ENCODE assay signal across 27 cellular contexts in the genomic region with DNA sequence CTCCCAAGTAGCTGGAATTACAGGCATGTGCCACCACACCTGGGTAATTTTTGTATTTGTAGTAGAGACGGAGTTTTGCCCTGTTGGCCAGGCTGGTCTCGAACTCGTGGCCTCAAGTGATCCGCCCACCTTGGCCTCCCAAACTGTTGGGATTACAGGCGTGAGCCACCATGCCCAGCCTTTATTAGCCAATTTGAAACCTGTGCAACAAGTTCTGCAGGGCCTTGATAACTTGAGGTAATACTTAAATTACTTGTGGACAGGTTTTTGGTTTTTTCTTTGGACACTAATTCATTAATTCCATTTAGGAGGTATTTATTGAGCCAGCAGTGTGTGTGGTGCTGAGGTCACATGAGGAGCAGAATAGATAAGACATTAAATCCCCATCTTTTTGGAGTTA.
"Had no signal": no experiment of that assay in that cellular context is flagged by ENCODE, and none has a peak within 500 bp of the region (broad histone marks: within the 10 kb centered on the region; RNA-seq: fewer than 3 reads in every experiment).

No MANE protein-coding gene starts in this region.

- H3K27me3 Mint-ChIP-seq: activated CD4-positive, alpha-beta memory T cell treated with anti-CD3 and anti-CD28 coated beads for 36 hours; activated CD4-positive, alpha-beta T cell treated with anti-CD3 and anti-CD28 coated beads, Interleukin-2, amount 10 ng/mL, durations not matched to agents 7 days and 5 days; activated naive CD8-positive, alpha-beta T cell; activated T-helper 17 cell treated with anti-CD3 and anti-CD28 coated beads, Interleukin-2, amount 50 U/mL, for 72 hours; brain; T-cell had no signal

- H3K27ac Mint-ChIP-seq: activated CD4-positive, alpha-beta memory T cell treated with anti-CD3 and anti-CD28 coated beads for 36 hours; activated CD4-positive, alpha-beta T cell treated with anti-CD3 and anti-CD28 coated beads, Interleukin-2, amount 10 ng/mL, durations not matched to agents 7 days and 5 days; activated naive CD4-positive, alpha-beta T cell treated with anti-CD3 and anti-CD28 coated beads for 36 hours had no signal

- H3K9me3 ChIP-seq: MG63 had no signal

- H3K36me3 Mint-ChIP-seq: activated CD4-positive, alpha-beta memory T cell treated with anti-CD3 and anti-CD28 coated beads for 36 hours; activated naive CD8-positive, alpha-beta T cell had no signal

- H3K36me3 ChIP-seq: cardiac muscle cell had no signal

- H3K4me3 Mint-ChIP-seq: activated CD4-positive, alpha-beta memory T cell treated with anti-CD3 and anti-CD28 coated beads for 36 hours; activated CD4-positive, alpha-beta T cell treated with anti-CD3 and anti-CD28 coated beads, Interleukin-2, amount 10 ng/mL, durations not matched to agents 7 days and 5 days; activated naive CD4-positive, alpha-beta T cell treated with anti-CD3 and anti-CD28 coated beads for 36 hours; activated naive CD8-positive, alpha-beta T cell; activated T-helper 17 cell treated with anti-CD3 and anti-CD28 coated beads, Interleukin-2, amount 50 U/mL, for 72 hours; brain; T-cell had no signal

- ATAC-seq: activated T-helper 17 cell treated with anti-CD3 and anti-CD28 coated beads, Interleukin-2, amount 50 U/mL, for 72 hours; PC-3; Right ventricle myocardium inferior; T-cell had no signal

- H3K27ac ChIP-seq: KMS-11, SK-N-MC had no signal

- H3K27me3 ChIP-seq: cardiac muscle cell, MG63 had no signal

- H3K9ac ChIP-seq: KMS-11 had no signal

- H3K4me3 ChIP-seq: cardiac muscle cell, MG63, SK-N-MC had no signal

- H3K9me3 Mint-ChIP-seq: activated CD4-positive, alpha-beta memory T cell treated with anti-CD3 and anti-CD28 coated beads for 36 hours; activated CD4-positive, alpha-beta T cell treated with anti-CD3 and anti-CD28 coated beads, Interleukin-2, amount 10 ng/mL, durations not matched to agents 7 days and 5 days; activated naive CD4-positive, alpha-beta T cell treated with anti-CD3 and anti-CD28 coated beads for 36 hours; activated T-helper 17 cell treated with anti-CD3 and anti-CD28 coated beads, Interleukin-2, amount 50 U/mL, for 72 hours; brain; T-cell had no signal

- DNase-seq: activated CD4-positive, alpha-beta memory T cell treated with anti-CD3 and anti-CD28 coated beads for 36 hours; activated CD4-positive, alpha-beta T cell treated with anti-CD3 and anti-CD28 coated beads, Interleukin-2, amount 10 ng/mL, durations not matched to agents 7 days and 5 days; activated CD4-positive, CD25-positive, alpha-beta regulatory T cell; activated gamma-delta T cell; activated naive CD4-positive, alpha-beta T cell treated with anti-CD3 and anti-CD28 coated beads for 36 hours; activated T-cell treated with anti-CD3 and anti-CD28 coated beads for 4 hours; activated T-cell treated with anti-CD3 and anti-CD28 coated beads, Interleukin-2, amount 50 U/mL, for 48 hours; amygdala; MG63; MV-4-11; NCI-H1092 treated with DMSO at 0.1 percent for 48 hours; NCI-H1417 treated with DMSO at 0.1 percent for 48 hours; NCI-H187; NCI-H2081; NCI-H446; NCI-H524; PC-3; T-cell; T-helper 2 cell; T1000 had no signal

- H3K4me2 ChIP-seq: KMS-11 had no signal
